Comparison of ENCODE assay signal across 8 cellular contexts in genomic region chr9:87950765-87951488, GRCh38. TPM values are rescaled to one million over a fixed set of nuclear protein-coding genes. Genes with fewer than 3 reads are reported as not detected.
A peak's percentile ranks its signal among the peaks of the same experiment; 100 is the strongest.
DNase-seq lines count a peak whose midpoint lies in the region; ATAC-seq and TF ChIP-seq lines count a peak whose summit lies in the region.

No MANE protein-coding gene starts in this region.

- H3K27me3 Mint-ChIP-seq in activated CD4-positive, alpha-beta T cell treated with anti-CD3 and anti-CD28 coated beads for 36 hours = peaks cover 7% of the 10 kb centered on the region
- peaks cover 28% of the 10 kb centered on the region for H3K27me3 Mint-ChIP-seq in chondrocyte (ENCODE audit: low read depth)

- no peak overlapping the region for H2BK15ac ChIP-seq in neuronal stem cell (ENCODE audit: low read length)

- no peak for DNase-seq in activated CD4-positive, alpha-beta T cell treated with anti-CD3 and anti-CD28 coated beads for 36 hours
- no peak for DNase-seq in activated CD4-positive, alpha-beta T cell treated with anti-CD3 and anti-CD28 coated beads, Interleukin-2, amount 50 U/mL, for 1 hour
- DNase-seq in NCI-H2171 (lab: John Stamatoyannopoulos, UW) = peak; percentile 10
- DNase-seq in chondrocyte (ENCODE audit: low spot score) = no peak
- DNase-seq in neuronal stem cell (ENCODE audit: low spot score) = peak; percentile 24
- no peak for DNase-seq in activated naive CD4-positive, alpha-beta T cell treated with Interleukin-2 at 50 U/mL for 16 hours

- H2BK12ac ChIP-seq in neuronal stem cell (ENCODE audit: low read length) = no peak overlapping the region

- peaks cover 0 to 6% (median 2%) of the 10 kb centered on the region in 3 experiments for H3K27me3 ChIP-seq in neuronal stem cell (ENCODE audit: control insufficient read depth in 3 of 3, insufficient read depth in 3 of 3, low read depth in 1 of 3, low read length in 3 of 3)

- H3K4me3 ChIP-seq in neuronal stem cell (ENCODE audit: low read length in 2 of 2) = no peak overlapping the region

- no peak overlapping the region for H2BK120ac ChIP-seq in neuronal stem cell (ENCODE audit: low read depth, low read length)

- no peak overlapping the region for H3K23ac ChIP-seq in neuronal stem cell (ENCODE audit: low read depth, low read length, poor library complexity)

- H4K8ac ChIP-seq in neuronal stem cell (ENCODE audit: low read depth, low read length) = no peak overlapping the region

- H3K79me1 ChIP-seq in neuronal stem cell (ENCODE audit: low read depth, low read length) = no peaks in the 10 kb centered on the region

- no peak overlapping the region for H3K4me2 ChIP-seq in neuronal stem cell (ENCODE audit: insufficient read depth, low read length, poor library complexity, severe bottlenecking)

- H4K91ac ChIP-seq in neuronal stem cell (ENCODE audit: low read depth, low read length, poor library complexity) = no peak overlapping the region

- H2AFZ ChIP-seq in neuronal stem cell (ENCODE audit: low read length) = no peak overlapping the region

- H3K18ac ChIP-seq in neuronal stem cell (ENCODE audit: low read length) = no peak overlapping the region

- no peak overlapping the region for H3K27ac Mint-ChIP-seq in activated CD4-positive, alpha-beta T cell treated with anti-CD3 and anti-CD28 coated beads for 36 hours
- H3K27ac Mint-ChIP-seq in chondrocyte (ENCODE audit: unreplicated experiment) = no peak overlapping the region

- H2BK5ac ChIP-seq in neuronal stem cell (ENCODE audit: low read length) = no peak overlapping the region

- CTCF ChIA-PET in activated CD4-positive, alpha-beta T cell treated with anti-CD3 and anti-CD28 coated beads for 36 hours (lab: Charles Lee) = interaction anchor here (0.7 to 1.3 kb wide), 5 partner anchors 23 to 194 kb away, joined by 3 read pairs; partner anchors contain the start of gene CDK20

- H3K9me3 Mint-ChIP-seq in activated CD4-positive, alpha-beta T cell treated with anti-CD3 and anti-CD28 coated beads for 36 hours (ENCODE audit: low read depth) = peaks cover 4% of the 10 kb centered on the region
- peaks cover 10% of the 10 kb centered on the region for H3K9me3 Mint-ChIP-seq in chondrocyte (ENCODE audit: low read depth)

- no peak overlapping the region for H2AK5ac ChIP-seq in neuronal stem cell (ENCODE audit: low read depth, low read length)

- H3K36me3 Mint-ChIP-seq in activated CD4-positive, alpha-beta T cell treated with anti-CD3 and anti-CD28 coated beads for 36 hours (ENCODE audit: low read depth) = no peaks in the 10 kb centered on the region
- peaks cover 4% of the 10 kb centered on the region for H3K36me3 Mint-ChIP-seq in chondrocyte (ENCODE audit: low read depth)

- intact Hi-C loops in activated CD4-positive, alpha-beta T cell treated with anti-CD3 and anti-CD28 coated beads for 36 hours (cut with DNase I, micrococcal nuclease) = loop anchor here (2.0 to 10.0 kb wide), 7 partner anchors 90 to 1051 kb away; no protein-coding TSS in a partner anchor

- H3K4ac ChIP-seq in neuronal stem cell (ENCODE audit: low read length) = no peak overlapping the region

- H3K36me3 ChIP-seq in neuronal stem cell (replicated peaks in 1 of 2; ENCODE audit: control insufficient read depth in 2 of 2, insufficient read depth in 2 of 2, low read length in 2 of 2) = no peaks in the 10 kb centered on the region

- TF ChIP-seq CTCF in chondrocyte (IDR thresholded peaks at IDR 0.05) = peak; percentile 78

- no CpG with 5 or more reads among the region's 4 CpGs for WGBS in neuronal stem cell (ENCODE audit: extremely low coverage in 2 of 2, insufficient read length in 2 of 2, insufficient replicate concordance in 1 of 2), 2 donors

- ATAC-seq in activated CD4-positive, alpha-beta T cell treated with anti-CD3 and anti-CD28 coated beads for 36 hours = peak; percentile 49
- ATAC-seq in GM21381 (IDR thresholded peaks at IDR 0.05; ENCODE audit: unreplicated experiment) = no peak
- no peak for ATAC-seq in HG03378 (IDR thresholded peaks at IDR 0.05; ENCODE audit: unreplicated experiment)

- peaks cover 2 to 6% of the 10 kb centered on the region in 2 donors for H3K9me3 ChIP-seq in neuronal stem cell (replicated peaks in 1 of 2; ENCODE audit: control insufficient read depth in 2 of 2, insufficient read depth in 1 of 2, low read depth in 1 of 2, low read length in 2 of 2)

- no peak overlapping the region for H3K9ac ChIP-seq in neuronal stem cell (ENCODE audit: low read depth, low read length, poor library complexity)

- no peak overlapping the region for H3K27ac ChIP-seq in neuronal stem cell (replicated peaks; ENCODE audit: low read length)

- no peak overlapping the region for H3K4me3 Mint-ChIP-seq in activated CD4-positive, alpha-beta T cell treated with anti-CD3 and anti-CD28 coated beads for 36 hours
- no peak overlapping the region for H3K4me3 Mint-ChIP-seq in chondrocyte (ENCODE audit: unreplicated experiment)

- POLR2A ChIA-PET in activated CD4-positive, alpha-beta T cell treated with anti-CD3 and anti-CD28 coated beads for 36 hours (lab: Charles Lee) = no interaction called here

- no peaks in the 10 kb centered on the region for H3K4me1 ChIP-seq in neuronal stem cell (ENCODE audit: control insufficient read depth in 2 of 2, insufficient read depth in 1 of 2, low read depth in 1 of 2, low read length in 2 of 2)

- H3K4me1 Mint-ChIP-seq in activated CD4-positive, alpha-beta T cell treated with anti-CD3 and anti-CD28 coated beads for 36 hours = peaks cover 3% of the 10 kb centered on the region
- no peaks in the 10 kb centered on the region for H3K4me1 Mint-ChIP-seq in chondrocyte (ENCODE audit: low read depth)

- H3K14ac ChIP-seq in neuronal stem cell (ENCODE audit: low read length) = no peak overlapping the region

RNA-seq across cellular contexts. Expression of gene CDK20, which starts 23.4 kb away (rescaled TPM):
- 1 to 10 TPM; 1.9 TPM for total RNA-seq in activated CD4-positive, alpha-beta T cell treated with anti-CD3 and anti-CD28 coated beads for 36 hours
- total RNA-seq in chondrocyte = 4.5 to 6.3 TPM (median 4.9 TPM) in 3 replicates
- 10.6 TPM for polyA plus RNA-seq in neuronal stem cell (2013, experiment 1 of 2)
- polyA plus RNA-seq in neuronal stem cell (2013, experiment 2 of 2) = 9.9 TPM

RNA-seq across cellular contexts. Expression of gene SPATA31C1, which starts 33.2 kb away (rescaled TPM):
- total RNA-seq in activated CD4-positive, alpha-beta T cell treated with anti-CD3 and anti-CD28 coated beads for 36 hours = not detected
- total RNA-seq in chondrocyte = not detected in 3 replicates
- 0.04 TPM for polyA plus RNA-seq in neuronal stem cell (2013, experiment 1 of 2)
- polyA plus RNA-seq in neuronal stem cell (2013, experiment 2 of 2) = 0.03 TPM

Comparison
In these comparisons a context has a peak if more than half of its experiments do, and no peak if none do; other contexts are left out.
1. DNase-seq: peak in NCI-H2171 (single experiment) and neuronal stem cell (single experiment); none in activated CD4-positive, alpha-beta T cell treated with anti-CD3 and anti-CD28 coated beads for 36 hours (single experiment), activated CD4-positive, alpha-beta T cell treated with anti-CD3 and anti-CD28 coated beads, Interleukin-2, amount 50 U/mL, for 1 hour (single experiment), chondrocyte (single experiment) and activated naive CD4-positive, alpha-beta T cell treated with Interleukin-2 at 50 U/mL for 16 hours (single experiment).